In the genomic region with DNA sequence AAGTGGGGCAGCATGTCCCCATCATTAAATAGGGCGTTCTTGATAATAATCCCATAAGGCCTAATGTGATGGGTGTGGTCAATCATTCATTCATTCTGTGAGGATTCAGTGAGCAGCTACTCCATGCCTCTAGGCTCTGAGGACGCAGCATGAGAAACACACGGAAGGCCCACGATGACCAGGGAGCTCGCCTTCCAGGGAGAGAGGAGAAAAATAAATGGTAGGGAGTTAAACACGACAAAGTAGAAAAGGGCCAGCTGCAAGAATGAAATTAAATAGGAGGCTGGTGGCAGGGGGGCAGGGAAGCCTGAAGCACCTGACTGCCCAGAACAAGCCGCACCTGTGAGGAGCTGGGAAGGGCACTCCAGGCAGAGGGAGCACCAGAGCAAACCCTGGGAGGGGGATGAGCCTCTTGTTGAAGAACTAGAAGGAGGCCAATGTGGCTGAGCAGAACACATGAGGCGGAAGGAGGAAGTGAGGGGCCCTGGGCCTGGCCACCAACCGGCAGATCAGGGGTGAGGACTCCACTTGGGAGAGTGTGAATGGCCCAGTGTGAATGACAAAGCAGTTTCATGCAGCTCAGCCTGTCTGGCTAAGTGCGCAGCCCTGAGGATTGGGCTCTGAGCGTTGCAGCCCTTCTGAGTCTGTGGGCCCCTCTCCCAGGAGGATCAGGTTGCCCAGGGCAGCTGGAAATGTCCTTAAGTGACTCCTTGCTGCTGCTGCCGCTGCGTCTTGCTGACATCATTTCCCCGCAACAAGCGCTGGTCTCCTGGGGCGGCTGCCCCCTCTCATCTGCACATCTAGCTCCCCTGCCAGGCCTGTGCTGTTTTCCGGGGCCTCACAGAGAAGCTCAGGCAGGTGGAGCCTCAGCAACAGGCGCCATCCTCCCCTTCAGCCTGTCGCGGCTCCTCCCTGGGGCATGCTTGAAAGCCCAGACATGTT, we compare ENCODE assay signal across 8 cellular contexts.
DNase-seq lines count a peak whose midpoint lies in the region; ATAC-seq, FAIRE-seq and TF ChIP-seq lines count a peak whose summit lies in the region.

No MANE protein-coding gene starts in this region.

- H3K9ac ChIP-seq in colonic mucosa (ENCODE audit: low read depth in 2 of 2, low read length in 2 of 2) = no peak overlapping the region

- ATAC-seq in pancreas (peak in 3 of 4 donors; percentile 57 to 61 (median 59)), HG03025 (IDR thresholded peaks at IDR 0.05; ENCODE audit: low FRiP score, unreplicated experiment) (no peak), GM18867 (IDR thresholded peaks at IDR 0.05; ENCODE audit: unreplicated experiment) (no peak)

- H3K27ac ChIP-seq in WERI-Rb-1 = peak overlapping the region; percentile 75
- no peak overlapping the region for H3K27ac ChIP-seq in pancreas
- H3K27ac ChIP-seq in colonic mucosa = no peak overlapping the region

- H3K9me3 ChIP-seq in WERI-Rb-1 (ENCODE audit: severe bottlenecking) (no peaks in the 10 kb centered on the region), pancreas (no peaks in the 10 kb centered on the region), colonic mucosa (no peaks in the 10 kb centered on the region)

- TF ChIP-seq CTCF in WERI-Rb-1 (IDR thresholded peaks at IDR 0.05; ENCODE audit: low read depth, low read length) = no peak
- no peak for TF ChIP-seq CTCF in fibroblast of mammary gland (conservative IDR thresholded peaks at IDR 0.05; ENCODE audit: control insufficient read depth, insufficient read depth, low read depth, low read length)
- no peak for TF ChIP-seq CTCF in pancreas (IDR thresholded peaks at IDR 0.05)
- no peak for TF ChIP-seq CTCF in colonic mucosa (IDR thresholded peaks at IDR 0.05)

- H3K4me1 ChIP-seq in pancreas (no peaks in the 10 kb centered on the region), colonic mucosa (no peaks in the 10 kb centered on the region)

- intact Hi-C loops in pancreas (cut with DNase I) = loop anchor here in 1 of 3 donors (10.0 kb wide), 1 partner anchor 1837 kb away; no protein-coding TSS in a partner anchor
- intact Hi-C loops in colonic mucosa (cut with DNase I) = loop anchor here (5.0 kb wide), 1 partner anchor 204 kb away; no protein-coding TSS in a partner anchor

- WGBS in pancreas, 2 donors = 57 to 63% methylated on average over 20 of the region's 20 CpGs

- H3K27me3 ChIP-seq in WERI-Rb-1 (ENCODE audit: insufficient read depth, low read depth, severe bottlenecking) (peaks cover 2% of the 10 kb centered on the region), pancreas (peaks cover 0 to 16% (median 0%) of the 10 kb centered on the region in 4 donors), colonic mucosa (no peaks in the 10 kb centered on the region)

- peak; percentile 98 for DNase-seq in NCI-H1436 (lab: John Stamatoyannopoulos, UW)
- peak; percentile 85 for DNase-seq in WERI-Rb-1
- DNase-seq in fibroblast of mammary gland (ENCODE audit: low read depth) = peak; percentile 57
- DNase-seq in pancreas = peak in 1 of 6 donors; percentile 34
- no peak for DNase-seq in colonic mucosa

- no peaks in the 10 kb centered on the region for H3K36me3 ChIP-seq in WERI-Rb-1
- no peaks in the 10 kb centered on the region for H3K36me3 ChIP-seq in pancreas
- H3K36me3 ChIP-seq in colonic mucosa = no peaks in the 10 kb centered on the region

- no peak for FAIRE-seq in pancreas (lab: Jason Lieb, UNC)

- peak overlapping the region; percentile 4; the same call in 1 of the 2 replicates for H3K4me3 ChIP-seq in GM08714 (ENCODE audit: low read length)
- H3K4me3 ChIP-seq in WERI-Rb-1 (ENCODE audit: low read depth, low read length) = peak overlapping the region; percentile 20
- no peak overlapping the region for H3K4me3 ChIP-seq in fibroblast of mammary gland (ENCODE audit: control insufficient read depth, low read depth, low read length)
- no peak overlapping the region for H3K4me3 ChIP-seq in pancreas
- H3K4me3 ChIP-seq in colonic mucosa = no peak overlapping the region

Comparison
In these comparisons a context has a peak if more than half of its experiments do, and no peak if none do; other contexts are left out.
1. H3K4me3 ChIP-seq: peak in GM08714 (single experiment) and WERI-Rb-1 (single experiment); none in fibroblast of mammary gland (single experiment), pancreas (0 of 4) and colonic mucosa (single experiment).
2. ATAC-seq: peak in pancreas (3 of 4); none in HG03025 (single experiment) and GM18867 (single experiment).